In the genomic region with DNA sequence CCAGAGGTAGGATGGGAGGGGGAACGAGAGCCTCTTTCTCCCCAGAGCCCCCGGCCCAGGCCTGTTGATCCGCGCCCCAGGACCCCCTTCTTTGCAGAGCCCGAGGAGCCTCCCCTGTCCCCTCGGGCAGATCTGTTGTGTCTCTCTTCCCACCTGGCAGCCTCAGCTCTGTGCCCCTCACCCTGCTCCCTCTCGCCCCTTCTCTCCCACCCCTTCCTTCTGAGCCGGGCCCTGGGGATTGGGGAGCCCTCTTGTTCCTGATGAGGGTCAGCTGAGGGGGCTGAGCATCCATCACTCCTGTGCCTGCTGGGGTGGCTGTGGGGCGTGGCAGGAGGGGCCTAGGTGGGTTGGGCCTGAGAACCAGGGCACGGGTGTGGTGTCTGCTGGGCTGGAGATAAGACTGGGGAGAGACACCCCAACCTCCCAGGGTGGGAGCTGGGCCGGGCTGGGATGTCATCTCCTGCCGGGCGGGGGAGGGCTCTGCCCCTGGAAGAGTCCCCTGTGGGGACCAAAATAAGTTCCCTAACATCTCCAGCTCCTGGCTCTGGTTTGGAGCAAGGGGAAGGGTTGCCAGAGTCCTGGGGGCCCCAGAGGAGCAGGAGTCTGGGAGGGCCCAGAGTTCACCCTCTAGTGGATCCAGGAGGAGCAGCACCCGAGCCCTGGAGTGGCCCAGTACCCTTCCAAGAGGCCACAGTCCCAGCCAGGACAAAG, we compare ENCODE assay signal across 9 cellular contexts.
A peak's percentile ranks its signal among the peaks of the same experiment; 100 is the strongest.
DNase-seq lines count a peak whose midpoint lies in the region; ATAC-seq and TF ChIP-seq lines count a peak whose summit lies in the region.
"Had no signal": no experiment of that assay in that cellular context is flagged by ENCODE, and none has a peak within 500 bp of the region (broad histone marks: within the 10 kb centered on the region; RNA-seq: fewer than 3 reads in every experiment).

No MANE protein-coding gene starts in this region.

- no peaks in the 10 kb centered on the region for H3K9me2 ChIP-seq in SK-N-SH

- TF ChIP-seq RAD21 in SK-N-SH (IDR thresholded peaks at IDR 0.05; ENCODE audit: low read length): peak; percentile 45

- peak; percentile 19 to 32 for ATAC-seq in left cardiac atrium

- no peak for TF ChIP-seq EP300 in SK-N-SH (IDR thresholded peaks at IDR 0.05; ENCODE audit: borderline replicate concordance in 1 of 2, low read depth in 1 of 2, low read length in 1 of 2)

- H2AFZ ChIP-seq in SK-N-SH (ENCODE audit: low read depth): no peak overlapping the region

- POLR2A ChIA-PET in A673 (lab: Charles Lee; ENCODE audit: low non-redundant PET): no interaction called here
- POLR2A ChIA-PET in SK-N-SH (lab: Yijun Ruan, JAX): no interaction called here

- peaks cover 33% of the 10 kb centered on the region for H3F3A ChIP-seq in SK-N-SH (replicated peaks; ENCODE audit: insufficient read depth)

- no peak overlapping the region for H3K4me2 ChIP-seq in SK-N-SH

- H3K9me3 ChIP-seq in A673 (ENCODE audit: low read depth, low read length, poor library complexity, severe bottlenecking): no peaks in the 10 kb centered on the region
- no peaks in the 10 kb centered on the region for H3K9me3 ChIP-seq in SK-N-SH
- H3K9me3 ChIP-seq in MG63: no peaks in the 10 kb centered on the region
- H3K9me3 ChIP-seq: thyroid gland had no signal

- peak; percentile 29 for DNase-seq in A673 (ENCODE audit: low spot score)
- no peak for DNase-seq in GM13977 (ENCODE audit: low spot score)
- peak; percentile 82 for DNase-seq in SK-N-SH
- DNase-seq in left cardiac atrium: peak; percentile 48
- DNase-seq in MG63: no peak
- no peak for DNase-seq in NCI-H2107 (lab: John Stamatoyannopoulos, UW)
- DNase-seq in NCI-H1092 treated with DMSO at 0.1 percent for 48 hours (lab: John Stamatoyannopoulos, UW): no peak
- no peak for DNase-seq in GM19240 (ENCODE audit: insufficient read length, low spot score)
- DNase-seq: thyroid gland had no signal

- H4K20me1 ChIP-seq in SK-N-SH (ENCODE audit: insufficient read depth): no peaks in the 10 kb centered on the region

- no peak overlapping the region for H3K27ac ChIP-seq in A673 (ENCODE audit: low read depth, low read length, poor library complexity, severe bottlenecking)
- no peak overlapping the region; a peak in 1 of 4 replicates for H3K27ac ChIP-seq in SK-N-SH (ENCODE audit: low read depth in 2 of 2, low read length in 1 of 2)
- H3K27ac ChIP-seq: thyroid gland had no signal

- H3K79me2 ChIP-seq in SK-N-SH (ENCODE audit: insufficient read depth): no peaks in the 10 kb centered on the region

- H3K9ac ChIP-seq in SK-N-SH: no peak overlapping the region

- TSS peak; percentile 65 for BruUV-seq in A673 (replicated peaks; lab: Mats Ljungman, UMichigan)

- 98% methylated on average over 7 of the region's 14 CpGs for WGBS in SK-N-SH (ENCODE audit: low lambda C conversion rate)

- no peak overlapping the region for H3K4me3 ChIP-seq in A673 (ENCODE audit: low read depth, low read length, poor library complexity, severe bottlenecking)
- H3K4me3 ChIP-seq in SK-N-SH (ENCODE audit: low read depth in 2 of 2, low read length in 1 of 2): no peak overlapping the region
- no peak overlapping the region for H3K4me3 ChIP-seq in MG63
- H3K4me3 ChIP-seq: thyroid gland had no signal

- no peaks in the 10 kb centered on the region for H3K4me1 ChIP-seq in A673 (ENCODE audit: insufficient read depth, low read length, poor library complexity, severe bottlenecking)
- H3K4me1 ChIP-seq in SK-N-SH (ENCODE audit: control insufficient read depth in 1 of 2, insufficient read depth in 2 of 2, low read depth in 1 of 2, low read length in 1 of 2): peaks cover 0 to 24% of the 10 kb centered on the region in 2 experiments; a peak in 1 of 4 replicates
- H3K4me1 ChIP-seq: thyroid gland had no signal

- in situ Hi-C loops in GM13977 (cut with MboI; ENCODE audit: low pct_unique_long_range_greater_than_20kb, low sequenced_read_pairs, unreplicated experiment): no loop called here

- H3K36me3 ChIP-seq in A673 (ENCODE audit: insufficient read depth, low read length, poor library complexity, severe bottlenecking) (peaks cover 5% of the 10 kb centered on the region), SK-N-SH (replicated peaks in 1 of 2; ENCODE audit: control insufficient read depth in 1 of 2, insufficient read depth in 2 of 2, low read length in 1 of 2) (peaks cover 38 to 44% of the 10 kb centered on the region in 2 experiments), MG63 (peaks cover 20% of the 10 kb centered on the region; the same call in 1 of the 2 replicates)
- H3K36me3 ChIP-seq: thyroid gland had no signal

- intact Hi-C loops in A673 (cut with micrococcal nuclease; ENCODE audit: unreplicated experiment): loop anchor here (10.0 kb wide), 1 partner anchor 138 kb away; no protein-coding TSS in a partner anchor
- intact Hi-C loops in left cardiac atrium (cut with DNase I): no loop called here

- H3K27me3 ChIP-seq in A673 (replicated peaks; ENCODE audit: insufficient read depth, low read depth, low read length, poor library complexity) (no peaks in the 10 kb centered on the region), SK-N-SH (ENCODE audit: insufficient read depth) (no peaks in the 10 kb centered on the region), MG63 (no peaks in the 10 kb centered on the region)
- H3K27me3 ChIP-seq: thyroid gland had no signal

- TF ChIP-seq CTCF in A673 (conservative IDR thresholded peaks at IDR 0.05; ENCODE audit: low read depth, low read length) (peak; percentile 44), GM13977 (IDR thresholded peaks at IDR 0.05; ENCODE audit: extremely low read depth, insufficient read depth, missing control alignments) (peak; percentile 36), SK-N-SH (IDR thresholded peaks at IDR 0.05) (peak; percentile 62)

- CTCF ChIA-PET in A673 (lab: Charles Lee) (no interaction called here), SK-N-SH (lab: Yijun Ruan, JAX) (interaction anchor here (0.7 to 7.2 kb wide), 20 partner anchors 8 to 919 kb away, joined by 3 to 67 read pairs (median 3); no protein-coding TSS in a partner anchor)

TF ChIP-seq in SK-N-SH, 30 proteins besides CTCF, POLR2A, EP300 and RAD21:
- TF ChIP-seq SIN3A (IDR thresholded peaks at IDR 0.05; ENCODE audit: borderline replicate concordance, low read depth, low read length) (no peak), SMC3 (IDR thresholded peaks at IDR 0.05; ENCODE audit: low read depth, low read length) (peak; percentile 33; the same call in 1 of the 2 replicates)

Comparison
In these comparisons a context has a peak if more than half of its experiments do, and no peak if none do; other contexts are left out.
1. DNase-seq: peak in A673 (single experiment), SK-N-SH (single experiment) and left cardiac atrium (single experiment); none in GM13977 (single experiment), MG63 (single experiment), NCI-H2107 (single experiment), NCI-H1092 treated with DMSO at 0.1 percent for 48 hours (single experiment) and GM19240 (single experiment).
2. Peak in every context shown above with its lines, with median percentiles within 50 percentile points of each other: CTCF ChIP-seq.